In genomic region chr15:25067725-25068309, GRCh38 we compare ENCODE assay signal across 27 cellular contexts.
"Had no signal": no experiment of that assay in that cellular context is flagged by ENCODE, and none has a peak within 500 bp of the region (broad histone marks: within the 10 kb centered on the region; RNA-seq: fewer than 3 reads in every experiment).

No MANE protein-coding gene starts in this region.

- DNase-seq: activated CD4-positive, alpha-beta T cell treated with anti-CD3 and anti-CD28 coated beads, Interleukin-2, amount 50 U/mL, for 1 hour; activated CD4-positive, CD25-positive, alpha-beta regulatory T cell treated with anti-CD3 and anti-CD28 coated beads, Interleukin-2, amount 50 U/mL, for 72 hours; activated CD8-positive, alpha-beta memory T cell treated with anti-CD3 and anti-CD28 coated beads, Interleukin-2, amount 50 U/mL, for 4 hours; activated effector memory CD4-positive, alpha-beta T cell treated with Interleukin-2 at 50 U/mL for 16 hours; activated naive CD4-positive, alpha-beta T cell treated with anti-CD3 and anti-CD28 coated beads, Interleukin-2, amount 10 ng/mL, durations not matched to agents 7 days and 5 days; activated naive CD8-positive, alpha-beta T cell treated with anti-CD3 and anti-CD28 coated beads, Interleukin-2, amount 50 U/mL, for 24 hours; activated T-cell treated with anti-CD3 and anti-CD28 coated beads, Interleukin-2, amount 50 U/mL, for 4 hours; dermis blood vessel endothelial cell; effector memory CD8-positive, alpha-beta T cell; foreskin fibroblast; glutamatergic neuron; hippocampal formation; islet precursor cell; midbrain; stimulated activated CD4-positive, alpha-beta T cell treated with anti-CD3 and anti-CD28 coated beads, Interleukin-2, amount 100 ng/mL, for 24 hours; stimulated activated naive CD4-positive, alpha-beta T cell treated with Interleukin-2 at 50 U/mL for 16 hours; substantia nigra; T-helper 2 cell had no signal

- H3K4me3 Mint-ChIP-seq: activated naive CD4-positive, alpha-beta T cell treated with anti-CD3 and anti-CD28 coated beads, Interleukin-2, amount 10 ng/mL, durations not matched to agents 7 days and 5 days; activated naive CD8-positive, alpha-beta T cell treated with anti-CD3 and anti-CD28 coated beads, Interleukin-2, amount 50 U/mL, for 24 hours; activated T-cell treated with anti-CD3 and anti-CD28 coated beads, Interleukin-2, amount 50 U/mL, for 4 hours; effector memory CD8-positive, alpha-beta T cell had no signal

- H3K4me1 Mint-ChIP-seq: activated naive CD4-positive, alpha-beta T cell treated with anti-CD3 and anti-CD28 coated beads, Interleukin-2, amount 10 ng/mL, durations not matched to agents 7 days and 5 days; activated naive CD8-positive, alpha-beta T cell treated with anti-CD3 and anti-CD28 coated beads, Interleukin-2, amount 50 U/mL, for 24 hours; neural crest cell had no signal

- H3K4me1 ChIP-seq: ascending aorta, breast epithelium, tibial nerve, vagina had no signal

- H3K27me3 Mint-ChIP-seq: activated naive CD4-positive, alpha-beta T cell treated with anti-CD3 and anti-CD28 coated beads, Interleukin-2, amount 10 ng/mL, durations not matched to agents 7 days and 5 days; activated naive CD8-positive, alpha-beta T cell treated with anti-CD3 and anti-CD28 coated beads, Interleukin-2, amount 50 U/mL, for 24 hours; effector memory CD8-positive, alpha-beta T cell; progenitor cell of endocrine pancreas had no signal

- H3K27me3 ChIP-seq: ascending aorta, breast epithelium, tibial nerve, vagina had no signal

- H3K27ac ChIP-seq: ascending aorta, breast epithelium, epithelial cell of prostate, tibial nerve, vagina, VCaP had no signal

- H3K4me3 ChIP-seq: ascending aorta, lung, tibial nerve, vagina had no signal

- ATAC-seq: activated naive CD8-positive, alpha-beta T cell treated with anti-CD3 and anti-CD28 coated beads, Interleukin-2, amount 50 U/mL, for 24 hours; activated T-cell treated with anti-CD3 and anti-CD28 coated beads, Interleukin-2, amount 50 U/mL, for 4 hours; effector memory CD8-positive, alpha-beta T cell had no signal

- H3K27ac Mint-ChIP-seq: activated naive CD4-positive, alpha-beta T cell treated with anti-CD3 and anti-CD28 coated beads, Interleukin-2, amount 10 ng/mL, durations not matched to agents 7 days and 5 days; activated naive CD8-positive, alpha-beta T cell treated with anti-CD3 and anti-CD28 coated beads, Interleukin-2, amount 50 U/mL, for 24 hours; effector memory CD8-positive, alpha-beta T cell; progenitor cell of endocrine pancreas had no signal
